Comparison of ENCODE assay signal across 8 cellular contexts in the genomic region with DNA sequence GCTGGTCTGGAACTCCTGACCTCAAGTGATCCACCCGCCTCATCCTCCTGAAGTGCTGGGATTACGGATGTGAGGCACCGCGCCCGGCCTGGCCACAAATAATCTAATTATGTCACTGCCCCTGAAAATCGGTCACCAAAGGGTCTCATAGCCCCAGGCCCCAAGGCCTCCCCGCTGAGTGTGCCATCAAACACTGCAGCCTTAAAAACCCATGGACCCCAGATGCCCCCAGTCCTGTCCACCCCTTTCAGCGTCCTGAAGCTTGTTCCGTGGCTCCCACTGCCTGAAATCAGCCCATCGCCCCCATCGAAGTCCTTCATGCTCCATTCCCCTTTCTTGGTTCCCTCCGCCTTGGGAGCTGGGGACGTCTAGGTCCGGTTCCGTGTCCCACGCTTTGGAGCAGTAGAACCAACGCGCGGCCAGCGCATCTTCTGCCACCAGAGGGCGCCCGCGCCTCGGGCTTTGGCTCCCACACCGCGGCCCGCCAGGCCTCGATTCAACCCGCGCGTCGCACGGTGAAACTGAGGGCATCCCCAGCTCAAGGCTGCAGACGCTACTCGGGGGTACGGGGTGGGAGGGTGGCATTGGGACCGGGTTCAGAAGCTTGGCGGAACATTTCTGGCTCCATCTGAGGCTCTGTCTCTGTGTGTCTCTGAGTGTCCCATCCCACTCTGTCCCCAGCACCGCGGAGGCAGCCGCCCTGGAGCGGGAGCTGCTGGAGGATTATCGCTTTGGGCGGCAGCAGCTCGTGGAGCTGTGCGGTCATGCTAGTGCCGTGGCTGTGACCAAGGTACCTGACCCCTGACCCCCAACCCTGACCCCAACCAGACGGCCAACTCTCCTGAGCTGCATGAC.
A peak's percentile ranks its signal among the peaks of the same experiment; 100 is the strongest.
DNase-seq lines count a peak whose midpoint lies in the region; ATAC-seq and TF ChIP-seq lines count a peak whose summit lies in the region.

No MANE protein-coding gene starts in this region.

- peak; percentile 20 for DNase-seq in NOMO-1 treated with dmso at 0.1 percent for 144 hours (lab: John Stamatoyannopoulos, UW; ENCODE audit: unreplicated experiment)
- DNase-seq in NOMO-1 treated with DMSO at 0.1 percent for 48 hours (lab: John Stamatoyannopoulos, UW; ENCODE audit: unreplicated experiment), result no peak
- DNase-seq in NCI-H1930 (lab: John Stamatoyannopoulos, UW), result peak; percentile 44 to 54
- peak; percentile 76 for DNase-seq in activated CD4-positive, CD25-positive, alpha-beta regulatory T cell treated with anti-CD3 and anti-CD28 coated beads, Interleukin-2, amount 50 U/mL, for 16 hours (ENCODE audit: low read depth, low spot score)
- DNase-seq in cardiac fibroblast (ENCODE audit: low read depth in 2 of 2), result peak; percentile 65 to 67
- DNase-seq in kidney tubule cell (ENCODE audit: low spot score), result peak; percentile 53
- DNase-seq in stimulated activated CD4-positive, alpha-beta T cell treated with anti-CD3 and anti-CD28 coated beads, Interleukin-1b, Interleukin-23, amount 100 ng/mL, for 48 hours, result peak; percentile 80

- H3K4me3 ChIP-seq in cardiac fibroblast (replicated peaks in 1 of 2; ENCODE audit: low read depth in 2 of 2, low read length in 2 of 2), result no peak overlapping the region

- ATAC-seq in HG03457 (IDR thresholded peaks at IDR 0.05; ENCODE audit: unreplicated experiment), result no peak

- TF ChIP-seq CTCF in cardiac fibroblast (IDR thresholded peaks at IDR 0.05; ENCODE audit: low read depth, low read length), result peak; percentile 96
